ENCODE assay signal across 31 cellular contexts in the genomic region with DNA sequence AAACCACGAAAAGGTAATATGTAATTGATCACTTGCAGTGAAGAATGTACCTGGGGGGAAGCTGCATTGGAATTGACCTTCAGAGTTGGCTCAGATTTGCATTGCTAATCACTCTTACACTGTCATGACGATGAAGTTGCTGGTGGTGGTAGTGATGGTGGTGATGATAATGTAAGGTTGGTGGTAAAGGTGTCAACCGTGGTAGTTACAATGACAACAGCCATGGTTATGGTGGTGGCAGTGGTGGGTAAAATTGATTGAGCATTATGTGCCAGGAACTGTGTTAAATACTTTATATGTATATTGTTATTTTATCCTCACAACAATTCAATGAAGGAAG.
DNase-seq lines count a peak whose midpoint lies in the region; ATAC-seq and TF ChIP-seq lines count a peak whose summit lies in the region.
"Had no signal": no experiment of that assay in that cellular context is flagged by ENCODE, and none has a peak within 500 bp of the region (broad histone marks: within the 10 kb centered on the region; RNA-seq: fewer than 3 reads in every experiment).

No MANE protein-coding gene starts in this region.

- peak; percentile 53 for DNase-seq in activated CD8-positive, alpha-beta memory T cell treated with anti-CD3 and anti-CD28 coated beads, Interleukin-2, amount 10 ng/mL, durations not matched to agents 7 days and 5 days
- DNase-seq in activated CD8-positive, alpha-beta memory T cell treated with anti-CD3 and anti-CD28 coated beads for 24 hours: no peak
- DNase-seq in stimulated activated effector memory CD8-positive, alpha-beta T cell treated with anti-CD3 and anti-CD28 coated beads, Interleukin-12 subunit alpha, Interleukin-12 subunit beta, amount 100 ng/mL, for 72 hours (ENCODE audit: low spot score in 2 of 2): peak; percentile 8 to 62
- no peak for DNase-seq in NCI-H2196 treated with DMSO at 0.1 percent for 48 hours (lab: John Stamatoyannopoulos, UW; ENCODE audit: unreplicated experiment)
- no peak for DNase-seq in medulla oblongata (ENCODE audit: extremely low spot score)
- DNase-seq in cortex of kidney (lab: John Stamatoyannopoulos, UW): no peak
- DNase-seq: activated CD4-positive, alpha-beta T cell treated with anti-CD3 and anti-CD28 coated beads, Interleukin-2, amount 50 U/mL, for 1 hour; activated naive CD4-positive, alpha-beta T cell treated with anti-CD3 and anti-CD28 coated beads, Interleukin-2, amount 50 U/mL, for 16 hours; anterior cingulate cortex; colonic mucosa; effector memory CD4-positive, alpha-beta T cell; erythroblast; GOT3; heart left ventricle; left cardiac atrium; mammary epithelial cell; NCI-H1092; NCI-H1694 treated with DMSO at 0.1 percent for 48 hours; NCI-H2171; SHP77; stimulated activated CD4-positive, alpha-beta T cell treated with anti-CD3 and anti-CD28 coated beads, Interleukin-12 subunit alpha, Interleukin-12 subunit beta, amount 100 ng/mL, for 4 hours; stimulated activated CD4-positive, alpha-beta T cell treated with anti-CD3 and anti-CD28 coated beads, Interleukin-4, amount 100 ng/mL, for 4 hours; stimulated activated naive B cell treated with anti-CD40 and anti-IgM and Interleukin-4, amounts not matched to agents 10 μg/mL and 1 μg/mL and 100 μg/mL, for 72 hours had no signal

- H3K4me1 Mint-ChIP-seq in activated CD8-positive, alpha-beta memory T cell treated with anti-CD3 and anti-CD28 coated beads, Interleukin-2, amount 10 ng/mL, durations not matched to agents 7 days and 5 days: peaks cover 27% of the 10 kb centered on the region
- H3K4me1 Mint-ChIP-seq in activated T-helper 17 cell treated with anti-CD3 and anti-CD28 coated beads, Interleukin-2, amount 50 U/mL, for 72 hours: no peaks in the 10 kb centered on the region
- peaks cover 72% of the 10 kb centered on the region for H3K4me1 Mint-ChIP-seq in stimulated activated effector memory CD8-positive, alpha-beta T cell treated with anti-CD3 and anti-CD28 coated beads, Interleukin-12 subunit alpha, Interleukin-12 subunit beta, amount 100 ng/mL, for 72 hours

- no peaks in the 10 kb centered on the region for H4K20me1 ChIP-seq in KMS-11 (ENCODE audit: insufficient read depth)

- H2AFZ ChIP-seq in KMS-11 (ENCODE audit: low read depth): peak overlapping the region; percentile 19; the same call in 1 of the 2 replicates

- no peaks in the 10 kb centered on the region for H3K36me3 ChIP-seq in KMS-11 (ENCODE audit: insufficient read depth)
- H3K36me3 ChIP-seq: colonic mucosa, thoracic aorta had no signal

- no peak overlapping the region for H3K4me3 Mint-ChIP-seq in activated CD8-positive, alpha-beta memory T cell treated with anti-CD3 and anti-CD28 coated beads, Interleukin-2, amount 10 ng/mL, durations not matched to agents 7 days and 5 days
- no peak overlapping the region for H3K4me3 Mint-ChIP-seq in activated T-helper 17 cell treated with anti-CD3 and anti-CD28 coated beads, Interleukin-2, amount 50 U/mL, for 72 hours
- H3K4me3 Mint-ChIP-seq in stimulated activated effector memory CD8-positive, alpha-beta T cell treated with anti-CD3 and anti-CD28 coated beads, Interleukin-12 subunit alpha, Interleukin-12 subunit beta, amount 100 ng/mL, for 72 hours: no peak overlapping the region
- H3K4me3 Mint-ChIP-seq: stimulated activated naive B cell treated with anti-CD40 and anti-IgM and Interleukin-4, amounts not matched to agents 10 μg/mL and 1 μg/mL and 100 μg/mL, for 72 hours had no signal

- peak overlapping the region; percentile 75; the same call in 1 of the 2 replicates for H3K9ac ChIP-seq in KMS-11

- ATAC-seq in activated CD8-positive, alpha-beta memory T cell treated with anti-CD3 and anti-CD28 coated beads, Interleukin-2, amount 10 ng/mL, durations not matched to agents 7 days and 5 days: peak; percentile 71
- peak; percentile 59 for ATAC-seq in activated T-helper 17 cell treated with anti-CD3 and anti-CD28 coated beads, Interleukin-2, amount 50 U/mL, for 72 hours (replicated peaks)
- ATAC-seq in stimulated activated effector memory CD8-positive, alpha-beta T cell treated with anti-CD3 and anti-CD28 coated beads, Interleukin-12 subunit alpha, Interleukin-12 subunit beta, amount 100 ng/mL, for 72 hours: peak; percentile 92
- ATAC-seq: heart left ventricle; HepG2; left cardiac atrium; Panc1; sciatic nerve; stimulated activated naive B cell treated with anti-CD40 and anti-IgM and Interleukin-4, amounts not matched to agents 10 μg/mL and 1 μg/mL and 100 μg/mL, for 72 hours had no signal

- H3K4me3 ChIP-seq in KMS-11 (IDR thresholded peaks at IDR 0.05; ENCODE audit: insufficient read depth, low read depth, low read length): no peak overlapping the region
- H3K4me3 ChIP-seq: colonic mucosa, heart left ventricle, thoracic aorta had no signal

- no peak overlapping the region for H3K27ac Mint-ChIP-seq in activated CD8-positive, alpha-beta memory T cell treated with anti-CD3 and anti-CD28 coated beads, Interleukin-2, amount 10 ng/mL, durations not matched to agents 7 days and 5 days
- no peak overlapping the region for H3K27ac Mint-ChIP-seq in activated T-helper 17 cell treated with anti-CD3 and anti-CD28 coated beads, Interleukin-2, amount 50 U/mL, for 72 hours
- no peak overlapping the region for H3K27ac Mint-ChIP-seq in stimulated activated effector memory CD8-positive, alpha-beta T cell treated with anti-CD3 and anti-CD28 coated beads, Interleukin-12 subunit alpha, Interleukin-12 subunit beta, amount 100 ng/mL, for 72 hours
- H3K27ac Mint-ChIP-seq: progenitor cell of endocrine pancreas; stimulated activated naive B cell treated with anti-CD40 and anti-IgM and Interleukin-4, amounts not matched to agents 10 μg/mL and 1 μg/mL and 100 μg/mL, for 72 hours had no signal

- no peak for TF ChIP-seq CTCF in KMS-11 (conservative IDR thresholded peaks at IDR 0.05; ENCODE audit: low read depth, low read length)

- H3K27me3 Mint-ChIP-seq in activated CD8-positive, alpha-beta memory T cell treated with anti-CD3 and anti-CD28 coated beads, Interleukin-2, amount 10 ng/mL, durations not matched to agents 7 days and 5 days: no peaks in the 10 kb centered on the region
- no peaks in the 10 kb centered on the region for H3K27me3 Mint-ChIP-seq in activated T-helper 17 cell treated with anti-CD3 and anti-CD28 coated beads, Interleukin-2, amount 50 U/mL, for 72 hours
- H3K27me3 Mint-ChIP-seq: progenitor cell of endocrine pancreas; stimulated activated naive B cell treated with anti-CD40 and anti-IgM and Interleukin-4, amounts not matched to agents 10 μg/mL and 1 μg/mL and 100 μg/mL, for 72 hours had no signal

- peaks cover 10% of the 10 kb centered on the region; the same call in 1 of the 2 replicates for H3K79me2 ChIP-seq in KMS-11 (ENCODE audit: insufficient read depth, low read depth)

- H3K9me3 Mint-ChIP-seq in activated CD8-positive, alpha-beta memory T cell treated with anti-CD3 and anti-CD28 coated beads, Interleukin-2, amount 10 ng/mL, durations not matched to agents 7 days and 5 days (ENCODE audit: low read depth): no peaks in the 10 kb centered on the region
- no peaks in the 10 kb centered on the region for H3K9me3 Mint-ChIP-seq in activated T-helper 17 cell treated with anti-CD3 and anti-CD28 coated beads, Interleukin-2, amount 50 U/mL, for 72 hours
- no peaks in the 10 kb centered on the region for H3K9me3 Mint-ChIP-seq in stimulated activated effector memory CD8-positive, alpha-beta T cell treated with anti-CD3 and anti-CD28 coated beads, Interleukin-12 subunit alpha, Interleukin-12 subunit beta, amount 100 ng/mL, for 72 hours
- H3K9me3 Mint-ChIP-seq: stimulated activated naive B cell treated with anti-CD40 and anti-IgM and Interleukin-4, amounts not matched to agents 10 μg/mL and 1 μg/mL and 100 μg/mL, for 72 hours had no signal

- H3K27ac ChIP-seq in KMS-11: peak overlapping the region; percentile 97
- H3K27ac ChIP-seq: colonic mucosa, heart left ventricle, thoracic aorta, VCaP had no signal

- peak overlapping the region; percentile 97 for H3K4me2 ChIP-seq in KMS-11

- no peaks in the 10 kb centered on the region for H3K27me3 ChIP-seq in KMS-11 (ENCODE audit: insufficient read depth, low read depth)
- H3K27me3 ChIP-seq: colonic mucosa, heart left ventricle had no signal

- peaks cover 24% of the 10 kb centered on the region for H3K36me3 Mint-ChIP-seq in activated CD8-positive, alpha-beta memory T cell treated with anti-CD3 and anti-CD28 coated beads, Interleukin-2, amount 10 ng/mL, durations not matched to agents 7 days and 5 days
- H3K36me3 Mint-ChIP-seq in activated T-helper 17 cell treated with anti-CD3 and anti-CD28 coated beads, Interleukin-2, amount 50 U/mL, for 72 hours (ENCODE audit: low read depth): no peaks in the 10 kb centered on the region
- H3K36me3 Mint-ChIP-seq in stimulated activated effector memory CD8-positive, alpha-beta T cell treated with anti-CD3 and anti-CD28 coated beads, Interleukin-12 subunit alpha, Interleukin-12 subunit beta, amount 100 ng/mL, for 72 hours: peaks cover 19% of the 10 kb centered on the region

- CTCF ChIA-PET in activated CD8-positive, alpha-beta memory T cell treated with anti-CD3 and anti-CD28 coated beads, Interleukin-2, amount 10 ng/mL, durations not matched to agents 7 days and 5 days (lab: Charles Lee): interaction anchor here (1.5 kb wide), 1 partner anchor 19 kb away, joined by 4 read pairs; no protein-coding TSS in a partner anchor

- peaks cover 100% of the 10 kb centered on the region for H3K4me1 ChIP-seq in KMS-11 (ENCODE audit: low read depth, poor library complexity, severe bottlenecking)

Comparison
In these comparisons a context has a peak if more than half of its experiments do, and no peak if none do; other contexts are left out.
1. DNase-seq: peak in activated CD8-positive, alpha-beta memory T cell treated with anti-CD3 and anti-CD28 coated beads, Interleukin-2, amount 10 ng/mL, durations not matched to agents 7 days and 5 days (single experiment) and stimulated activated effector memory CD8-positive, alpha-beta T cell treated with anti-CD3 and anti-CD28 coated beads, Interleukin-12 subunit alpha, Interleukin-12 subunit beta, amount 100 ng/mL, for 72 hours (2 of 2); none in activated CD8-positive, alpha-beta memory T cell treated with anti-CD3 and anti-CD28 coated beads for 24 hours (single experiment), NCI-H2196 treated with DMSO at 0.1 percent for 48 hours (single experiment), medulla oblongata (single experiment) and cortex of kidney (single experiment).
2. Peak in every context shown above with its lines, with median percentiles within 50 percentile points of each other: ATAC-seq.